In genomic region chr17:21453144-21453982, GRCh38 we compare ENCODE assay signal across 15 cellular contexts.
A peak's percentile ranks its signal among the peaks of the same experiment; 100 is the strongest.
DNase-seq lines count a peak whose midpoint lies in the region; ATAC-seq, FAIRE-seq and TF ChIP-seq lines count a peak whose summit lies in the region.
"Had no signal": no experiment of that assay in that cellular context is flagged by ENCODE, and none has a peak within 500 bp of the region (broad histone marks: within the 10 kb centered on the region; RNA-seq: fewer than 3 reads in every experiment).

No MANE protein-coding gene starts in this region.

- no peak overlapping the region for H4K91ac ChIP-seq in neuronal stem cell (ENCODE audit: low read depth, low read length, poor library complexity)

- no peaks in the 10 kb centered on the region for H3K27me3 ChIP-seq in right atrium auricular region
- H3K27me3 ChIP-seq in astrocyte (ENCODE audit: insufficient read depth, low read length) = peaks cover 9% of the 10 kb centered on the region
- H3K27me3 ChIP-seq in neuronal stem cell (ENCODE audit: control insufficient read depth in 3 of 3, insufficient read depth in 3 of 3, low read depth in 1 of 3, low read length in 3 of 3) = peaks cover 0 to 19% (median 14%) of the 10 kb centered on the region in 3 experiments
- H3K27me3 ChIP-seq in vagina = no peaks in the 10 kb centered on the region
- H3K27me3 ChIP-seq: SJSA1 had no signal

- TF ChIP-seq CTCF in right atrium auricular region (IDR thresholded peaks at IDR 0.05) = no peak
- TF ChIP-seq CTCF in astrocyte (IDR thresholded peaks at IDR 0.05; ENCODE audit: insufficient read depth, low read depth, low read length) = no peak
- TF ChIP-seq CTCF in vagina (IDR thresholded peaks at IDR 0.05) = no peak

- no peak for TF ChIP-seq POLR2A in vagina (IDR thresholded peaks at IDR 0.05)

- peak overlapping the region; percentile 84 for H3K4me2 ChIP-seq in astrocyte (ENCODE audit: low read length)
- no peak overlapping the region for H3K4me2 ChIP-seq in neuronal stem cell (ENCODE audit: insufficient read depth, low read length, poor library complexity, severe bottlenecking)
- H3K4me2 ChIP-seq: PC-9 had no signal

- no peak overlapping the region for H3K27ac Mint-ChIP-seq in astrocyte (ENCODE audit: unreplicated experiment)
- H3K27ac Mint-ChIP-seq: dendritic cell treated with granulocyte-macrophage colony-stimulating factor and Interleukin-4, amounts not matched to agents 40 ng/mL and 50 ng/mL, for 4 days had no signal

- intact Hi-C loops in left cardiac atrium (cut with DNase I) = loop anchor here (5.0 to 10.0 kb wide), 2 partner anchors 326 to 339 kb away; partner anchors contain the start of gene DHRS7B (in 1 of the 2)
- intact Hi-C loops in vagina (cut with DNase I) = loop anchor here (10.0 kb wide), 1 partner anchor 329 kb away; the partner anchor contains the start of gene DHRS7B

- H3K27ac ChIP-seq in right atrium auricular region (no peak overlapping the region), astrocyte (ENCODE audit: low read depth, low read length) (no peak overlapping the region), neuronal stem cell (replicated peaks; ENCODE audit: low read length) (no peak overlapping the region), vagina (peak overlapping the region; percentile 24)
- H3K27ac ChIP-seq: PC-9, SJSA1 had no signal

- H3K9me3 ChIP-seq in right atrium auricular region (no peaks in the 10 kb centered on the region), astrocyte (ENCODE audit: insufficient read depth, low read depth, low read length) (no peaks in the 10 kb centered on the region), neuronal stem cell (replicated peaks in 1 of 2; ENCODE audit: control insufficient read depth in 2 of 2, insufficient read depth in 1 of 2, low read depth in 1 of 2, low read length in 2 of 2) (no peaks in the 10 kb centered on the region), vagina (no peaks in the 10 kb centered on the region)
- H3K9me3 ChIP-seq: SJSA1 had no signal

- FAIRE-seq in astrocyte (lab: Jason Lieb, UNC) = no peak

- no peaks in the 10 kb centered on the region for H3K36me3 Mint-ChIP-seq in astrocyte (ENCODE audit: low read depth, unreplicated experiment)
- H3K36me3 Mint-ChIP-seq: naive B cell had no signal

- H2BK120ac ChIP-seq in neuronal stem cell (ENCODE audit: low read depth, low read length) = no peak overlapping the region

- no peaks in the 10 kb centered on the region for H3K4me1 Mint-ChIP-seq in astrocyte (ENCODE audit: low read depth, unreplicated experiment)

- peak overlapping the region; percentile 17 for H2AK5ac ChIP-seq in neuronal stem cell (ENCODE audit: low read depth, low read length)

- H3K79me2 ChIP-seq in astrocyte (ENCODE audit: insufficient read depth, low read length) = no peaks in the 10 kb centered on the region

- H3K4me3 Mint-ChIP-seq in astrocyte (ENCODE audit: unreplicated experiment) = peak overlapping the region; percentile 29
- H3K4me3 Mint-ChIP-seq: dendritic cell treated with granulocyte-macrophage colony-stimulating factor and Interleukin-4, amounts not matched to agents 40 ng/mL and 50 ng/mL, for 4 days had no signal

- no peak overlapping the region for H2BK15ac ChIP-seq in neuronal stem cell (ENCODE audit: low read length)

- no peak overlapping the region for H2AFZ ChIP-seq in astrocyte (ENCODE audit: low read depth, low read length)
- H2AFZ ChIP-seq in neuronal stem cell (ENCODE audit: low read length) = no peak overlapping the region
- H2AFZ ChIP-seq: PC-9 had no signal

- H3K9ac ChIP-seq in astrocyte (ENCODE audit: low read length) (no peak overlapping the region), neuronal stem cell (ENCODE audit: low read depth, low read length, poor library complexity) (no peak overlapping the region)

- DNase-seq in right atrium auricular region (ENCODE audit: low spot score) (peak; percentile 42), left cardiac atrium (no peak), astrocyte (ENCODE audit: low read depth) (no peak), neuronal stem cell (ENCODE audit: low spot score) (no peak), vagina (ENCODE audit: extremely low spot score in 2 of 2) (no peak), NCI-H1105 (lab: John Stamatoyannopoulos, UW) (no peak)
- DNase-seq in activated T-cell treated with anti-CD3 and anti-CD28 coated beads, Interleukin-2, amount 50 U/mL, for 1 hour = no peak
- no peak for DNase-seq in activated T-cell treated with anti-CD3 and anti-CD28 coated beads, Interleukin-2, amount 50 U/mL, for 48 hours
- DNase-seq: activated naive CD4-positive, alpha-beta T cell treated with Interleukin-2 at 50 U/mL for 16 hours; NCI-H1930; PC-9 had no signal

- H2BK12ac ChIP-seq in neuronal stem cell (ENCODE audit: low read length) = peak overlapping the region; percentile 24

- ATAC-seq in left cardiac atrium = no peak

- no peak overlapping the region for H4K8ac ChIP-seq in neuronal stem cell (ENCODE audit: low read depth, low read length)

- H3K18ac ChIP-seq in neuronal stem cell (ENCODE audit: low read length) = no peak overlapping the region

- H3K23ac ChIP-seq in neuronal stem cell (ENCODE audit: low read depth, low read length, poor library complexity) = no peak overlapping the region

- H4K20me1 ChIP-seq in astrocyte (ENCODE audit: insufficient read depth, low read length) = no peaks in the 10 kb centered on the region

- H3K4me3 ChIP-seq in right atrium auricular region (peak overlapping the region in 1 of 2 donors; percentile 45), astrocyte (ENCODE audit: insufficient read depth, low read depth, low read length) (no peak overlapping the region), neuronal stem cell (ENCODE audit: low read length in 2 of 2) (no peak overlapping the region), vagina (peak overlapping the region; percentile 17 to 37)
- H3K4me3 ChIP-seq: lung, PC-9, SJSA1 had no signal

- no peaks in the 10 kb centered on the region for H3K79me1 ChIP-seq in neuronal stem cell (ENCODE audit: low read depth, low read length)

- H3K4me1 ChIP-seq in right atrium auricular region (peaks cover 0 to 16% of the 10 kb centered on the region in 2 donors), astrocyte (ENCODE audit: insufficient read depth, low read length) (peaks cover 10% of the 10 kb centered on the region), neuronal stem cell (ENCODE audit: control insufficient read depth in 2 of 2, insufficient read depth in 1 of 2, low read depth in 1 of 2, low read length in 2 of 2) (peaks cover 6 to 17% of the 10 kb centered on the region in 2 donors), vagina (peaks cover 26% of the 10 kb centered on the region)
- H3K4me1 ChIP-seq: SJSA1 had no signal

- H3K14ac ChIP-seq in neuronal stem cell (ENCODE audit: low read length) = no peak overlapping the region

- peaks cover 40% of the 10 kb centered on the region for H3K27me3 Mint-ChIP-seq in astrocyte (ENCODE audit: low read depth, unreplicated experiment)

- no peak overlapping the region for H3K4ac ChIP-seq in neuronal stem cell (ENCODE audit: low read length)

- no peaks in the 10 kb centered on the region for H3K9me3 Mint-ChIP-seq in astrocyte (ENCODE audit: unreplicated experiment)
- H3K9me3 Mint-ChIP-seq: dendritic cell treated with granulocyte-macrophage colony-stimulating factor and Interleukin-4, amounts not matched to agents 40 ng/mL and 50 ng/mL, for 4 days had no signal

- H3K36me3 ChIP-seq in right atrium auricular region (no peaks in the 10 kb centered on the region), astrocyte (ENCODE audit: insufficient read depth, low read length) (no peaks in the 10 kb centered on the region), neuronal stem cell (replicated peaks in 1 of 2; ENCODE audit: control insufficient read depth in 2 of 2, insufficient read depth in 2 of 2, low read length in 2 of 2) (no peaks in the 10 kb centered on the region), vagina (no peaks in the 10 kb centered on the region)
- H3K36me3 ChIP-seq: SJSA1 had no signal

- no CpG with 5 or more reads among the region's 18 CpGs for WGBS in neuronal stem cell (ENCODE audit: extremely low coverage in 2 of 2, insufficient read length in 2 of 2, insufficient replicate concordance in 1 of 2), 2 donors

- no peak overlapping the region for H2BK5ac ChIP-seq in neuronal stem cell (ENCODE audit: low read length)

Comparison
In these comparisons a context has a peak if more than half of its experiments do, and no peak if none do; other contexts are left out.
1. H3K4me3 ChIP-seq: peak in vagina (2 of 2); none in astrocyte (single experiment) and neuronal stem cell (0 of 2).